Comparison of ENCODE assay signal across 18 cellular contexts in genomic region chr6:132569170-132569569, GRCh38. TPM values are rescaled to one million over a fixed set of nuclear protein-coding genes. Genes with fewer than 3 reads are reported as not detected.
DNase-seq lines count a peak whose midpoint lies in the region; TF ChIP-seq lines count a peak whose summit lies in the region.
"Had no signal": no experiment of that assay in that cellular context is flagged by ENCODE, and none has a peak within 500 bp of the region (broad histone marks: within the 10 kb centered on the region; RNA-seq: fewer than 3 reads in every experiment).

No MANE protein-coding gene starts in this region.

- DNase-seq in H7 (peak; percentile 1), dorsolateral prefrontal cortex (peak in 9 of 10 donors; percentile 23 to 87 (median 54)), posterior cingulate gyrus (peak in 7 of 10 donors; percentile 15 to 86 (median 54)), GF-D8 (lab: John Stamatoyannopoulos, UW) (no peak), D341Med (ENCODE audit: low spot score) (no peak), prostate gland (ENCODE audit: low spot score) (no peak), retina (no peak)
- DNase-seq: Caco-2, DMS53, NCI-H1417 treated with DMSO at 0.1 percent for 48 hours, NCI-H2029, NCI-H2171 treated with DMSO at 0.1 percent for 48 hours, NCI-H510A, NCI-H82, Peyer's patch had no signal

- no peaks in the 10 kb centered on the region for H3K9me3 ChIP-seq in prostate gland
- H3K9me3 ChIP-seq: Caco-2, Peyer's patch had no signal

- no peak overlapping the region for H3K4me3 ChIP-seq in H7 (ENCODE audit: insufficient read depth, low read depth, low read length)
- H3K4me3 ChIP-seq in dorsolateral prefrontal cortex = peak overlapping the region in 13 of 59 donors; percentile 4 to 38 (median 23)
- H3K4me3 ChIP-seq in prostate gland = no peak overlapping the region
- H3K4me3 ChIP-seq: GM12878, Peyer's patch had no signal

- H3K36me3 ChIP-seq in H7 (replicated peaks; ENCODE audit: control insufficient read depth, insufficient read depth, low read length) = no peaks in the 10 kb centered on the region
- no peaks in the 10 kb centered on the region for H3K36me3 ChIP-seq in prostate gland
- H3K36me3 ChIP-seq: Peyer's patch had no signal

- H3K27me3 ChIP-seq in H7 (ENCODE audit: control insufficient read depth, insufficient read depth, low read length) = no peaks in the 10 kb centered on the region
- H3K27me3 ChIP-seq in dorsolateral prefrontal cortex = peaks cover 0 to 12% (median 0%) of the 10 kb centered on the region in 45 donors
- H3K27me3 ChIP-seq in layer of hippocampus (ENCODE audit: control insufficient read depth, insufficient read depth, low read length) = no peaks in the 10 kb centered on the region
- peaks cover 3% of the 10 kb centered on the region for H3K27me3 ChIP-seq in prostate gland (replicated peaks; ENCODE audit: insufficient read depth)
- H3K27me3 ChIP-seq: Peyer's patch had no signal

- TF ChIP-seq POLR2A in prostate gland (IDR thresholded peaks at IDR 0.05) = no peak

- TF ChIP-seq CTCF in dorsolateral prefrontal cortex (IDR thresholded peaks at IDR 0.05 in 54 of 56, conservative IDR thresholded peaks at IDR 0.05 in 2 of 56; ENCODE audit: low read depth in 1 of 56, partially characterized antibody in 56 of 56) = peak in 4 of 56 donors; percentile 2 to 25 (median 18)
- TF ChIP-seq CTCF in prostate gland (IDR thresholded peaks at IDR 0.05) = no peak

- no peaks in the 10 kb centered on the region for H3K4me1 ChIP-seq in prostate gland (replicated peaks)
- H3K4me1 ChIP-seq: Peyer's patch had no signal

- intact Hi-C loops in dorsolateral prefrontal cortex (cut with DNase I) = loop anchor here in 1 of 2 donors (2.0 kb wide), 1 partner anchor 38 kb away; no protein-coding TSS in a partner anchor
- intact Hi-C loops in posterior cingulate gyrus (cut with DNase I) = loop anchor here (10.0 kb wide), 1 partner anchor 54 kb away; the partner anchor contains the start of gene STX7
- intact Hi-C loops in prostate gland (cut with DNase I) = no loop called here

- WGBS in prostate gland = 57% methylated on average over 4 of the region's 4 CpGs

- peak overlapping the region; percentile 12 to 93 (median 85) for H3K27ac ChIP-seq in dorsolateral prefrontal cortex
- H3K27ac ChIP-seq in layer of hippocampus (ENCODE audit: low read depth, low read length) = peak overlapping the region; percentile 66
- no peak overlapping the region for H3K27ac ChIP-seq in prostate gland
- H3K27ac ChIP-seq: Peyer's patch had no signal

RNA-seq across cellular contexts. Expression of gene TAAR6, which starts 1.0 kb away (rescaled TPM):
- total RNA-seq in H7 (2014; rRNA removed; shearing (Covaris generic)) = not detected in 2 replicates
- total RNA-seq in dorsolateral prefrontal cortex (1 to 10 TPM in 1 of 120 experiments, under 1 TPM in 5, not detected in 114; 0.35 to 1.2 (median 0.51) TPM), prostate gland (not detected)
- total RNA-seq: Caco-2, GM12878, HT1080, Peyer's patch had no signal

RNA-seq across cellular contexts. Expression of gene TAAR8, which starts 16.7 kb away (rescaled TPM):
- not detected in 2 replicates for total RNA-seq in H7 (2014; rRNA removed; shearing (Covaris generic))
- total RNA-seq in dorsolateral prefrontal cortex (not detected), prostate gland (not detected)
- total RNA-seq: Caco-2, GM12878, HT1080, Peyer's patch had no signal

RNA-seq across cellular contexts. Expression of gene TAAR5, which starts 20.4 kb away (rescaled TPM):
- not detected in 2 replicates for total RNA-seq in H7 (2014; rRNA removed; shearing (Covaris generic))
- total RNA-seq in dorsolateral prefrontal cortex (under 1 TPM in 1 of 120 experiments, not detected in 119; 0.45 TPM), prostate gland (not detected)
- total RNA-seq: Caco-2, GM12878, HT1080, Peyer's patch had no signal

RNA-seq across cellular contexts. Expression of gene TAAR9, which starts 31.1 kb away (rescaled TPM):
- not detected in 2 replicates for total RNA-seq in H7 (2014; rRNA removed; shearing (Covaris generic))
- not detected for total RNA-seq in dorsolateral prefrontal cortex
- not detected for total RNA-seq in prostate gland
- total RNA-seq: Caco-2, GM12878, HT1080, Peyer's patch had no signal

RNA-seq across cellular contexts. Expression of gene TAAR2, which starts 54.9 kb away (rescaled TPM):
- not detected in 2 replicates for total RNA-seq in H7 (2014; rRNA removed; shearing (Covaris generic))
- not detected for total RNA-seq in dorsolateral prefrontal cortex
- not detected for total RNA-seq in prostate gland
- total RNA-seq: Caco-2, GM12878, HT1080, Peyer's patch had no signal

Comparison
In these comparisons a context has a peak if more than half of its experiments do, and no peak if none do; other contexts are left out.
1. DNase-seq: peak in H7 (single experiment), dorsolateral prefrontal cortex (9 of 10) and posterior cingulate gyrus (7 of 10); none in GF-D8 (single experiment), D341Med (single experiment), prostate gland (single experiment) and retina (single experiment).
2. H3K27ac ChIP-seq: peak in dorsolateral prefrontal cortex (59 of 59) and layer of hippocampus (single experiment); none in prostate gland (0 of 2).